In the genomic region with DNA sequence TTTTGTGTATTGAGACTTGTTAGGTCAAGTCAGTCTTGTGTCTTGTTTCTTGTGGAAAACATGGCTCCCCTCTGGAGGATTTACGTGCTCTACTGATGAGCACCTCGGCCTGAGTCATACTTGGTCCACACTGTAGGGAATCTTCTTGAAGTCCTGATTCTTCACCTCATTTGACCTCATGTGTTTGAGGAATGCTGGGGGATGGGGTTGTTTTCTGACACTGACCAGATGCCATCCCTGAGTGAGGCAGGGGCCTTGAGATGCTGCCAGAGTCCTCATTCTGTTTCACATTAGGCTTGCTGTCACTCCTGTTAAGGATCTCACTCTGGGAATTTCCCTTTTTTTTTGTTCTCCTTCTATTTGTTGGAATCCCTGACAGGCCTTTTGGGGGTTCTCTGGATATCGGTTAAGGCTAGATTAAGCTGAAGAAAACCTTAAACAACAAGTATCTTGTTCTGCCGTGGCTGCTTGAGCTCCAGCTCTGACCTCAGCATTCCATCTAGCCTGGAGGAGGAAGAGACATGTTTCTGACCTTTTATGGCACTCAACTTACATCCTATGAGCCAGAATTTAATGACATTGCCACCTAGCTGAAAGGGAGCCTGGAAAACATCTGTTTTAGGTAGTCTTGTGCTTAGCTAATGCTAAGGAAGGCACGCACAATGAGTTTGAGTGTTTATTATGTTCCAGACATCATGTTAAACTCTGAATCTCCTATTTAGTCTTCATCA, we compare ENCODE assay signal across 8 cellular contexts. TPM values are rescaled to one million over a fixed set of nuclear protein-coding genes. Genes with fewer than 3 reads are reported as not detected.
DNase-seq lines count a peak whose midpoint lies in the region; ATAC-seq and TF ChIP-seq lines count a peak whose summit lies in the region.

No MANE protein-coding gene starts in this region.

- no peaks in the 10 kb centered on the region for H3K79me2 ChIP-seq in SK-N-SH (ENCODE audit: insufficient read depth)

- peak overlapping the region; percentile 60; the same call in 1 of the 2 replicates for H3K9ac ChIP-seq in SK-N-SH

- DNase-seq in ELR (ENCODE audit: low read depth) (peak; percentile 94), SK-N-SH (peak; percentile 66), fibroblast of pulmonary artery (ENCODE audit: low read depth) (peak; percentile 84), renal cortical epithelial cell (ENCODE audit: low read depth) (peak; percentile 70), NCI-H1436 (lab: John Stamatoyannopoulos, UW) (no peak), GF-D8 (lab: John Stamatoyannopoulos, UW) (no peak), posterior cingulate gyrus (no peak)

- H3K4me3 ChIP-seq in SK-N-SH (ENCODE audit: low read depth in 2 of 2, low read length in 1 of 2): no peak overlapping the region
- H3K4me3 ChIP-seq in fibroblast of pulmonary artery (replicated peaks; ENCODE audit: low read depth, low read length): no peak overlapping the region

- ATAC-seq in GM21526 (IDR thresholded peaks at IDR 0.05; ENCODE audit: low FRiP score, unreplicated experiment): no peak

- H3K36me3 ChIP-seq in SK-N-SH (replicated peaks in 1 of 2; ENCODE audit: control insufficient read depth in 1 of 2, insufficient read depth in 2 of 2, low read length in 1 of 2): peaks cover 57 to 84% of the 10 kb centered on the region in 2 experiments

- H3K4me1 ChIP-seq in SK-N-SH (ENCODE audit: control insufficient read depth in 1 of 2, insufficient read depth in 2 of 2, low read depth in 1 of 2, low read length in 1 of 2): peaks cover 21 to 28% of the 10 kb centered on the region in 2 experiments; a peak in 3 of 4 replicates

- H3K4me2 ChIP-seq in SK-N-SH: peak overlapping the region; percentile 60; the same call in 1 of the 2 replicates

- WGBS in SK-N-SH (ENCODE audit: low lambda C conversion rate): 26% methylated on average over 5 of the region's 5 CpGs

- CTCF ChIA-PET in SK-N-SH (lab: Yijun Ruan, JAX): interaction anchor here (1.4 kb wide), 1 partner anchor 58 kb away, joined by 3 read pairs; no protein-coding TSS in a partner anchor

- peak overlapping the region; percentile 88 to 99 for H3K27ac ChIP-seq in SK-N-SH (ENCODE audit: low read depth in 2 of 2, low read length in 1 of 2)

- H3F3A ChIP-seq in SK-N-SH (replicated peaks; ENCODE audit: insufficient read depth): peaks cover 31% of the 10 kb centered on the region

- intact Hi-C loops in posterior cingulate gyrus (cut with DNase I): no loop called here

- H3K27me3 ChIP-seq in SK-N-SH (ENCODE audit: insufficient read depth): no peaks in the 10 kb centered on the region

- TF ChIP-seq CTCF in SK-N-SH (IDR thresholded peaks at IDR 0.05) (no peak), fibroblast of pulmonary artery (IDR thresholded peaks at IDR 0.05; ENCODE audit: low read length, missing control alignments) (no peak)

- H3K9me2 ChIP-seq in SK-N-SH: no peaks in the 10 kb centered on the region

- no peaks in the 10 kb centered on the region for H3K9me3 ChIP-seq in SK-N-SH

- TF ChIP-seq EP300 in SK-N-SH (IDR thresholded peaks at IDR 0.05; ENCODE audit: borderline replicate concordance in 1 of 2, low read depth in 1 of 2, low read length in 1 of 2): peak; percentile 79 to 95

- H4K20me1 ChIP-seq in SK-N-SH (ENCODE audit: insufficient read depth): no peaks in the 10 kb centered on the region

- no peak for TF ChIP-seq RAD21 in SK-N-SH (IDR thresholded peaks at IDR 0.05; ENCODE audit: low read length)

- no peak overlapping the region for H2AFZ ChIP-seq in SK-N-SH (ENCODE audit: low read depth)

- POLR2A ChIA-PET in SK-N-SH (lab: Yijun Ruan, JAX): no interaction called here

TF ChIP-seq in SK-N-SH, 30 proteins besides CTCF, POLR2A, EP300 and RAD21 (continues in another document):
- peak; percentile 86 for TF ChIP-seq NFIC (IDR thresholded peaks at IDR 0.05; ENCODE audit: borderline replicate concordance)
- TF ChIP-seq, protein P1, sequence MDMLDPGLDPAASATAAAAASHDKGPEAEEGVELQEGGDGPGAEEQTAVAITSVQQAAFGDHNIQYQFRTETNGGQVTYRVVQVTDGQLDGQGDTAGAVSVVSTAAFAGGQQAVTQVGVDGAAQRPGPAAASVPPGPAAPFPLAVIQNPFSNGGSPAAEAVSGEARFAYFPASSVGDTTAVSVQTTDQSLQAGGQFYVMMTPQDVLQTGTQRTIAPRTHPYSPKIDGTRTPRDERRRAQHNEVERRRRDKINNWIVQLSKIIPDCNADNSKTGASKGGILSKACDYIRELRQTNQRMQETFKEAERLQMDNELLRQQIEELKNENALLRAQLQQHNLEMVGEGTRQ (IDR thresholded peaks at IDR 0.05; ENCODE audit: borderline replicate concordance, low read depth, low read length): no peak
- TF ChIP-seq NRF1 (IDR thresholded peaks at IDR 0.05; ENCODE audit: low read depth, low read length): no peak
- peak; percentile 95; the same call in 1 of the 2 replicates for TF ChIP-seq POLR2AphosphoS5 (IDR thresholded peaks at IDR 0.05; ENCODE audit: low read depth, low read length)
- peak; percentile 93 for TF ChIP-seq JUND (IDR thresholded peaks at IDR 0.05)
- TF ChIP-seq, protein P2, sequence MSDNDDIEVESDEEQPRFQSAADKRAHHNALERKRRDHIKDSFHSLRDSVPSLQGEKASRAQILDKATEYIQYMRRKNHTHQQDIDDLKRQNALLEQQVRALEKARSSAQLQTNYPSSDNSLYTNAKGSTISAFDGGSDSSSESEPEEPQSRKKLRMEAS (IDR thresholded peaks at IDR 0.05; ENCODE audit: low read depth): peak; percentile 88
- TF ChIP-seq RCOR1 (IDR thresholded peaks at IDR 0.05; ENCODE audit: low read length): 0 out of 2 replicates have a peak, but pooled peaks have one; percentile 18
- no peak for TF ChIP-seq GABPA (IDR thresholded peaks at IDR 0.05; ENCODE audit: low read depth)
- TF ChIP-seq YY1 (IDR thresholded peaks at IDR 0.05; ENCODE audit: low read depth): peak; percentile 80; the same call in 1 of the 2 replicates
- TF ChIP-seq FOSL2 (IDR thresholded peaks at IDR 0.05; ENCODE audit: borderline replicate concordance, low read depth): peak; percentile 88
- TF ChIP-seq CHD2 (IDR thresholded peaks at IDR 0.05; ENCODE audit: low read length, partially characterized antibody): peak; percentile 53
- TF ChIP-seq, protein P3, sequence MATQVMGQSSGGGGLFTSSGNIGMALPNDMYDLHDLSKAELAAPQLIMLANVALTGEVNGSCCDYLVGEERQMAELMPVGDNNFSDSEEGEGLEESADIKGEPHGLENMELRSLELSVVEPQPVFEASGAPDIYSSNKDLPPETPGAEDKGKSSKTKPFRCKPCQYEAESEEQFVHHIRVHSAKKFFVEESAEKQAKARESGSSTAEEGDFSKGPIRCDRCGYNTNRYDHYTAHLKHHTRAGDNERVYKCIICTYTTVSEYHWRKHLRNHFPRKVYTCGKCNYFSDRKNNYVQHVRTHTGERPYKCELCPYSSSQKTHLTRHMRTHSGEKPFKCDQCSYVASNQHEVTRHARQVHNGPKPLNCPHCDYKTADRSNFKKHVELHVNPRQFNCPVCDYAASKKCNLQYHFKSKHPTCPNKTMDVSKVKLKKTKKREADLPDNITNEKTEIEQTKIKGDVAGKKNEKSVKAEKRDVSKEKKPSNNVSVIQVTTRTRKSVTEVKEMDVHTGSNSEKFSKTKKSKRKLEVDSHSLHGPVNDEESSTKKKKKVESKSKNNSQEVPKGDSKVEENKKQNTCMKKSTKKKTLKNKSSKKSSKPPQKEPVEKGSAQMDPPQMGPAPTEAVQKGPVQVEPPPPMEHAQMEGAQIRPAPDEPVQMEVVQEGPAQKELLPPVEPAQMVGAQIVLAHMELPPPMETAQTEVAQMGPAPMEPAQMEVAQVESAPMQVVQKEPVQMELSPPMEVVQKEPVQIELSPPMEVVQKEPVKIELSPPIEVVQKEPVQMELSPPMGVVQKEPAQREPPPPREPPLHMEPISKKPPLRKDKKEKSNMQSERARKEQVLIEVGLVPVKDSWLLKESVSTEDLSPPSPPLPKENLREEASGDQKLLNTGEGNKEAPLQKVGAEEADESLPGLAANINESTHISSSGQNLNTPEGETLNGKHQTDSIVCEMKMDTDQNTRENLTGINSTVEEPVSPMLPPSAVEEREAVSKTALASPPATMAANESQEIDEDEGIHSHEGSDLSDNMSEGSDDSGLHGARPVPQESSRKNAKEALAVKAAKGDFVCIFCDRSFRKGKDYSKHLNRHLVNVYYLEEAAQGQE (IDR thresholded peaks at IDR 0.05; ENCODE audit: low read depth, low read length): peak; percentile 54; the same call in 1 of the 2 replicates
- TF ChIP-seq SIN3A (IDR thresholded peaks at IDR 0.05; ENCODE audit: borderline replicate concordance, low read depth, low read length): peak; percentile 88; the same call in 1 of the 2 replicates
- peak; percentile 7; the same call in 1 of the 2 replicates for TF ChIP-seq TAF1 (IDR thresholded peaks at IDR 0.05; ENCODE audit: borderline replicate concordance, low read depth, low read length)
- TF ChIP-seq EZH2phosphoT487 (IDR thresholded peaks at IDR 0.05; ENCODE audit: borderline replicate concordance, low read depth): no peak
- peak; percentile 92 for TF ChIP-seq TEAD4 (IDR thresholded peaks at IDR 0.05; ENCODE audit: borderline replicate concordance, insufficient read depth)
- peak; percentile 99 for TF ChIP-seq TCF12 (IDR thresholded peaks at IDR 0.05)
- TF ChIP-seq GATA2 (CRISPR knock-in tag; IDR thresholded peaks at IDR 0.05): no peak
- no peak for TF ChIP-seq RFX5 (IDR thresholded peaks at IDR 0.05; ENCODE audit: low read length)

RNA-seq across cellular contexts. Expression of a gene that starts 20.6 kb away (rescaled TPM):
- polyA plus RNA-seq in SK-N-SH (2012; rRNA removed): 21.9 and 33.0 TPM in 2 replicates
- polyA plus RNA-seq in SK-N-SH (2012; cell fraction: cytosol; rRNA removed): 17.0 and 24.0 TPM in 2 replicates
- polyA plus RNA-seq in SK-N-SH (2012; cell fraction: nucleus; rRNA removed): 92.6 and 94.3 TPM in 2 replicates
- total RNA-seq in renal cortical epithelial cell: 11.6 and 22.0 TPM in 2 replicates

RNA-seq across cellular contexts. Expression of a gene that starts 34.6 kb away (rescaled TPM):
- 0.15 and 0.26 TPM in 2 replicates for polyA plus RNA-seq in SK-N-SH (2012; rRNA removed)
- polyA plus RNA-seq in SK-N-SH (2012; cell fraction: cytosol; rRNA removed): 0.06 and 0.13 TPM in 2 replicates
- 0.08 and 0.23 TPM in 2 replicates for polyA plus RNA-seq in SK-N-SH (2012; cell fraction: nucleus; rRNA removed)
- total RNA-seq in renal cortical epithelial cell: 25.4 and 42.5 TPM in 2 replicates

Comparison
In these comparisons a context has a peak if more than half of its experiments do, and no peak if none do; other contexts are left out.
1. DNase-seq: peak in ELR (single experiment), SK-N-SH (single experiment), fibroblast of pulmonary artery (single experiment) and renal cortical epithelial cell (single experiment); none in NCI-H1436 (single experiment), GF-D8 (single experiment) and posterior cingulate gyrus (0 of 10).